Comparison of ENCODE assay signal across 10 cellular contexts in genomic region chr1:112744019-112744578, GRCh38. TPM values are rescaled to one million over a fixed set of nuclear protein-coding genes. Genes with fewer than 3 reads are reported as not detected.
DNase-seq lines count a peak whose midpoint lies in the region; ATAC-seq and TF ChIP-seq lines count a peak whose summit lies in the region.
"Had no signal": no experiment of that assay in that cellular context is flagged by ENCODE, and none has a peak within 500 bp of the region (broad histone marks: within the 10 kb centered on the region; RNA-seq: fewer than 3 reads in every experiment).

No MANE protein-coding gene starts in this region.

- peak; percentile 27 for DNase-seq in NCI-H2227 (lab: John Stamatoyannopoulos, UW; ENCODE audit: unreplicated experiment)
- no peak for DNase-seq in NCI-H2227 treated with DMSO at 0.1 percent for 48 hours (lab: John Stamatoyannopoulos, UW)
- peak in 1 of 2 donors; percentile 74 for DNase-seq in left lung
- DNase-seq in NCI-H128 (lab: John Stamatoyannopoulos, UW; ENCODE audit: unreplicated experiment), result no peak
- no peak for DNase-seq in activated CD4-positive, CD25-positive, alpha-beta regulatory T cell treated with anti-CD3 and anti-CD28 coated beads, Interleukin-2, amount 50 U/mL, for 72 hours
- no peak for DNase-seq in activated CD4-positive, alpha-beta T cell treated with anti-CD3 and anti-CD28 coated beads for 48 hours

- WGBS in ectodermal cell, 2 experiments, result 45 to 47% methylated on average over 58 of the region's 58 CpGs

- H3K27ac ChIP-seq in ectodermal cell (ENCODE audit: insufficient read depth, low read depth, low read length, poor library complexity, severe bottlenecking), result no peak overlapping the region
- no peak overlapping the region for H3K27ac ChIP-seq in left lung
- no peak overlapping the region for H3K27ac ChIP-seq in subcutaneous abdominal adipose tissue (ENCODE audit: low read depth, low read length)
- H3K27ac ChIP-seq: A549, epithelial cell of prostate had no signal

- H3K4me3 ChIP-seq in ectodermal cell (ENCODE audit: insufficient read depth, low read depth, low read length), result peak overlapping the region; percentile 7
- no peak overlapping the region for H3K4me3 ChIP-seq in left lung
- H3K4me3 ChIP-seq in subcutaneous abdominal adipose tissue (ENCODE audit: low read depth in 1 of 5, low read length in 5 of 5), result peak overlapping the region in 4 of 5 donors; percentile 40 to 49 (median 44)
- H3K4me3 ChIP-seq: A549 had no signal

- intact Hi-C loops in left lung (cut with DNase I), result no loop called here

- no peak for TF ChIP-seq CTCF in left lung (IDR thresholded peaks at IDR 0.05)

- no peak overlapping the region for H3K9ac ChIP-seq in subcutaneous abdominal adipose tissue (ENCODE audit: low read length in 5 of 5)

- no peaks in the 10 kb centered on the region for H3K9me3 ChIP-seq in ectodermal cell (ENCODE audit: control insufficient read depth, low read length)
- H3K9me3 ChIP-seq in left lung, result no peaks in the 10 kb centered on the region
- H3K9me3 ChIP-seq in subcutaneous abdominal adipose tissue (ENCODE audit: control insufficient read depth in 5 of 5, low read length in 5 of 5), result peaks cover 0 to 2% (median 0%) of the 10 kb centered on the region in 5 donors
- H3K9me3 ChIP-seq: A549 had no signal

- H3K27me3 ChIP-seq in ectodermal cell (ENCODE audit: control insufficient read depth, insufficient read depth, low read length, poor library complexity, severe bottlenecking) (peaks cover 27% of the 10 kb centered on the region), left lung (peaks cover 41 to 87% of the 10 kb centered on the region in 2 donors), subcutaneous abdominal adipose tissue (ENCODE audit: control insufficient read depth in 5 of 5, insufficient read depth in 4 of 5, low read length in 5 of 5) (peaks cover 0 to 28% (median 13%) of the 10 kb centered on the region in 5 donors)

- ATAC-seq in left lung, result peak; percentile 85
- ATAC-seq: A549 had no signal

- no peaks in the 10 kb centered on the region for H3K36me3 ChIP-seq in ectodermal cell (ENCODE audit: control insufficient read depth, insufficient read depth, low read length)
- H3K36me3 ChIP-seq in left lung, result no peaks in the 10 kb centered on the region
- no peaks in the 10 kb centered on the region for H3K36me3 ChIP-seq in subcutaneous abdominal adipose tissue (ENCODE audit: control insufficient read depth in 5 of 5, insufficient read depth in 5 of 5, low read length in 5 of 5)

- H3K4me1 ChIP-seq in ectodermal cell (ENCODE audit: control insufficient read depth, insufficient read depth, low read length) (no peaks in the 10 kb centered on the region), left lung (peaks cover 5 to 7% of the 10 kb centered on the region in 2 donors), subcutaneous abdominal adipose tissue (ENCODE audit: control insufficient read depth in 5 of 5, insufficient read depth in 5 of 5, low read length in 5 of 5) (peaks cover 0 to 13% (median 9%) of the 10 kb centered on the region in 5 donors)
- H3K4me1 ChIP-seq: A549 had no signal

RNA-seq across cellular contexts. Expression of gene PPM1J, which starts 29.0 kb away (rescaled TPM):
- 1.8 TPM for polyA plus RNA-seq in ectodermal cell (2013, experiment 1 of 4)
- 1.7 TPM for polyA plus RNA-seq in ectodermal cell (2013, experiment 2 of 4)
- polyA plus RNA-seq in ectodermal cell (2013, experiment 3 of 4), result 0.91 TPM
- 1.1 TPM for polyA plus RNA-seq in ectodermal cell (2013, experiment 4 of 4)
- under 1 TPM; 0.76 to 0.93 TPM for total RNA-seq in left lung

RNA-seq across cellular contexts. Expression of gene RHOC, which starts 37.2 kb away (rescaled TPM):
- polyA plus RNA-seq in ectodermal cell (2013, experiment 1 of 4), result 42.2 TPM
- polyA plus RNA-seq in ectodermal cell (2013, experiment 2 of 4), result 52.4 TPM
- 45.9 TPM for polyA plus RNA-seq in ectodermal cell (2013, experiment 3 of 4)
- 55.5 TPM for polyA plus RNA-seq in ectodermal cell (2013, experiment 4 of 4)
- total RNA-seq in left lung, result 100 to 1,000 TPM; 195 to 197 TPM

Comparison
In these comparisons a context has a peak if more than half of its experiments do, and no peak if none do; other contexts are left out.
1. H3K4me3 ChIP-seq: peak in ectodermal cell (single experiment) and subcutaneous abdominal adipose tissue (4 of 5); none in left lung (0 of 2).